1 cellular context compared by ENCODE assay signal in genomic region chr1:27489973-27490741, GRCh38.
A peak's percentile ranks its signal among the peaks of the same experiment; 100 is the strongest.
TF ChIP-seq lines count a peak whose summit lies in the region.

Gene WASF2 (minus strand): TSS chr1:27490167. CDS start chr1:27428890, 61,277 bp downstream.

TF ChIP-seq in HepG2, 621 proteins besides CTCF, POLR2A, EP300 and RAD21 (continued from another document and continues in another):
- no peak for TF ChIP-seq ZBTB39 (CRISPR knock-in tag; IDR thresholded peaks at IDR 0.05)
- TF ChIP-seq ZNF550 (CRISPR knock-in tag; IDR thresholded peaks at IDR 0.05; ENCODE audit: borderline replicate concordance) = 0 out of 2 replicates have a peak, but pooled peaks have one; percentile 71
- no peak for TF ChIP-seq SUZ12 (IDR thresholded peaks at IDR 0.05; ENCODE audit: low read depth, low read length)
- TF ChIP-seq ZBTB42 (CRISPR knock-in tag; IDR thresholded peaks at IDR 0.05) = 0 out of 2 replicates have a peak, but pooled peaks have one; percentile 27
- no peak for TF ChIP-seq DMTF1 (CRISPR knock-in tag; IDR thresholded peaks at IDR 0.05)
- no peak for TF ChIP-seq MAZ (IDR thresholded peaks at IDR 0.05; ENCODE audit: borderline replicate concordance, low read depth, low read length)
- peak; percentile 48; the same call in 1 of the 2 replicates for TF ChIP-seq MAZ (CRISPR knock-in tag; IDR thresholded peaks at IDR 0.05; ENCODE audit: low read depth)
- peak; percentile 11; the same call in 1 of the 2 replicates for TF ChIP-seq MIER2 (CRISPR knock-in tag; IDR thresholded peaks at IDR 0.05)
- 0 out of 2 replicates have a peak, but pooled peaks have one; percentile 39 for TF ChIP-seq ZNF616 (CRISPR knock-in tag; IDR thresholded peaks at IDR 0.05; ENCODE audit: low read depth)
- peak; percentile 71 for TF ChIP-seq ZNF563 (CRISPR knock-in tag; IDR thresholded peaks at IDR 0.05)
- TF ChIP-seq ZNF430 (CRISPR knock-in tag; IDR thresholded peaks at IDR 0.05) = peak; percentile 78; the same call in 1 of the 2 replicates
- TF ChIP-seq YEATS4 (CRISPR knock-in tag; IDR thresholded peaks at IDR 0.05; ENCODE audit: borderline replicate concordance) = peak; percentile 80; the same call in 1 of the 2 replicates
- no peak for TF ChIP-seq NCOA1 (CRISPR knock-in tag; IDR thresholded peaks at IDR 0.05)
- no peak for TF ChIP-seq ZNF496 (CRISPR knock-in tag; IDR thresholded peaks at IDR 0.05; ENCODE audit: insufficient replicate concordance)
- peak; percentile 63; the same call in 1 of the 2 replicates for TF ChIP-seq TBX2 (CRISPR knock-in tag; IDR thresholded peaks at IDR 0.05; ENCODE audit: borderline replicate concordance)
- no peak for TF ChIP-seq ZNF775 (CRISPR knock-in tag; IDR thresholded peaks at IDR 0.05; ENCODE audit: borderline replicate concordance)
- no peak for TF ChIP-seq ZNF83 (CRISPR knock-in tag; IDR thresholded peaks at IDR 0.05; ENCODE audit: borderline replicate concordance)
- no peak for TF ChIP-seq ZFAT (CRISPR knock-in tag; conservative IDR thresholded peaks at IDR 0.05)
- TF ChIP-seq MNT (IDR thresholded peaks at IDR 0.05) = no peak
- TF ChIP-seq ZNF772 (CRISPR knock-in tag; IDR thresholded peaks at IDR 0.05) = no peak
- TF ChIP-seq KDM6A (CRISPR knock-in tag; IDR thresholded peaks at IDR 0.05; ENCODE audit: low read depth) = no peak
- TF ChIP-seq NR2F6 (IDR thresholded peaks at IDR 0.05) = peak; percentile 37; the same call in 1 of the 2 replicates
- TF ChIP-seq NR2F6 (CRISPR knock-in tag; IDR thresholded peaks at IDR 0.05) = 0 out of 2 replicates have a peak, but pooled peaks have one; percentile 6
- TF ChIP-seq EHMT2 (IDR thresholded peaks at IDR 0.05; ENCODE audit: borderline replicate concordance, low read depth, low read length) = no peak
- no peak for TF ChIP-seq SP140L (CRISPR knock-in tag; IDR thresholded peaks at IDR 0.05; ENCODE audit: borderline replicate concordance)
- no peak for TF ChIP-seq SNAPC5 (CRISPR knock-in tag; IDR thresholded peaks at IDR 0.05; ENCODE audit: borderline replicate concordance)
- TF ChIP-seq ZNF781 (CRISPR knock-in tag; IDR thresholded peaks at IDR 0.05; ENCODE audit: borderline replicate concordance, not compliant biosample characterization) = peak; percentile 13
- peak; percentile 85 for TF ChIP-seq TFDP2 (CRISPR knock-in tag; IDR thresholded peaks at IDR 0.05)
- TF ChIP-seq PRDM15 (CRISPR knock-in tag; IDR thresholded peaks at IDR 0.05) = peak; percentile 28
- peak; percentile 29; the same call in 1 of the 2 replicates for TF ChIP-seq ZNF766 (CRISPR knock-in tag; IDR thresholded peaks at IDR 0.05; ENCODE audit: borderline replicate concordance)
- no peak for TF ChIP-seq NR2F1 (CRISPR knock-in tag; IDR thresholded peaks at IDR 0.05)
- no peak for TF ChIP-seq ZNF44 (CRISPR knock-in tag; IDR thresholded peaks at IDR 0.05)
- 0 out of 2 replicates have a peak, but pooled peaks have one; percentile 67 for TF ChIP-seq IRX3 (CRISPR knock-in tag; IDR thresholded peaks at IDR 0.05; ENCODE audit: borderline replicate concordance, low read depth)
- no peak for TF ChIP-seq STAT6 (CRISPR knock-in tag; IDR thresholded peaks at IDR 0.05; ENCODE audit: borderline replicate concordance)
- peak; percentile 60; the same call in 1 of the 2 replicates for TF ChIP-seq NR2C2 (CRISPR knock-in tag; IDR thresholded peaks at IDR 0.05; ENCODE audit: borderline replicate concordance)
- peak; percentile 55; the same call in 1 of the 2 replicates for TF ChIP-seq AKAP8 (CRISPR knock-in tag; IDR thresholded peaks at IDR 0.05)
- TF ChIP-seq ETS1 (CRISPR knock-in tag; IDR thresholded peaks at IDR 0.05) = no peak
- no peak for TF ChIP-seq ZNF12 (CRISPR knock-in tag; IDR thresholded peaks at IDR 0.05)
- TF ChIP-seq ZNF572 (CRISPR knock-in tag; IDR thresholded peaks at IDR 0.05) = no peak
- no peak for TF ChIP-seq CBX2 (IDR thresholded peaks at IDR 0.05; ENCODE audit: low read depth, low read length)
- TF ChIP-seq CBX2 (CRISPR knock-in tag; IDR thresholded peaks at IDR 0.05; ENCODE audit: low read depth) = no peak
- TF ChIP-seq PAXIP1 (CRISPR knock-in tag; conservative IDR thresholded peaks at IDR 0.05) = peak; percentile 41; the same call in 1 of the 2 replicates
